ENCODE assay signal across 8 cellular contexts in the genomic region with DNA sequence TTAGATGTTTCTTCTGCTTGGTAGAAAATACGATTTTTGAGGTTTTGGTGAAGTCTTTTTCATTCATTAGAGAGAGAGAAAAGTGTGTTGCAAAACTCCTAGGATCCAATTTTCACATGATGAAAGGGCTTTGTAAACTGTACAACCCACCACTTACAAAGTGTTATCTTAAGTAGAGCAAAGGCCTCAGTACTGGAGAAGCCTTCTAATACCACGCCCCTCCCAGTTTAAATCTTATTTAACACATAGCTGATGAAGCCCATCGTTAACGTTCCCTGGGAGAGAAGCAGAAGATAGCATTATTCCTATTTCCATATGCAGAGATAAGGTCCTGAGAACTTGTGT. TPM values are rescaled to one million over a fixed set of nuclear protein-coding genes. Genes with fewer than 3 reads are reported as not detected.
DNase-seq lines count a peak whose midpoint lies in the region; ATAC-seq and TF ChIP-seq lines count a peak whose summit lies in the region.

No MANE protein-coding gene starts in this region.

- no peaks in the 10 kb centered on the region for H3K9me2 ChIP-seq in Loucy (replicated peaks; ENCODE audit: low read depth, low read length)

- in situ Hi-C loops in G401 (cut with HindIII; ENCODE audit: low sequenced_read_pairs): no loop called here

- peak overlapping the region; percentile 89 for H3K27ac ChIP-seq in colonic mucosa
- peak overlapping the region; percentile 81 to 88 for H3K27ac ChIP-seq in mucosa of rectum (ENCODE audit: low read depth in 2 of 2, low read length in 2 of 2)

- peaks cover 17% of the 10 kb centered on the region for H3K79me2 ChIP-seq in Loucy (ENCODE audit: insufficient read depth, low read length)

- H3K9ac ChIP-seq in Loucy (ENCODE audit: low read depth, low read length, poor library complexity, severe bottlenecking) (peak overlapping the region; percentile 82), colonic mucosa (ENCODE audit: low read depth in 2 of 2, low read length in 2 of 2) (peak overlapping the region; percentile 87 to 92), mucosa of rectum (ENCODE audit: low read depth in 1 of 2, low read length in 2 of 2) (peak overlapping the region; percentile 80 to 83)

- no peak for DNase-seq in colonic mucosa
- DNase-seq in G401 (ENCODE audit: low spot score): no peak
- no peak for DNase-seq in CD1c-positive myeloid dendritic cell (ENCODE audit: extremely low spot score)
- no peak for DNase-seq in DMS114 treated with DMSO at 0.1 percent for 48 hours (lab: John Stamatoyannopoulos, UW; ENCODE audit: unreplicated experiment)

- H3K4me1 ChIP-seq in Loucy (ENCODE audit: insufficient read depth, low read length, poor library complexity, severe bottlenecking) (peaks cover 39% of the 10 kb centered on the region), colonic mucosa (peaks cover 6% of the 10 kb centered on the region), mucosa of rectum (ENCODE audit: control insufficient read depth in 2 of 2, insufficient read depth in 2 of 2, low read length in 2 of 2) (peaks cover 16 to 22% of the 10 kb centered on the region in 2 donors)

- H2AFZ ChIP-seq in Loucy (ENCODE audit: low read length): peak overlapping the region; percentile 91

- H3K4me2 ChIP-seq in Loucy (ENCODE audit: low read depth, low read length, poor library complexity, severe bottlenecking): peak overlapping the region; percentile 83

- peak; percentile 4 for ATAC-seq in GM21576 (IDR thresholded peaks at IDR 0.05; ENCODE audit: unreplicated experiment)
- no peak for ATAC-seq in GM18517 (IDR thresholded peaks at IDR 0.05; ENCODE audit: unreplicated experiment)

- no peaks in the 10 kb centered on the region for H4K20me1 ChIP-seq in Loucy (ENCODE audit: insufficient read depth, low read length, poor library complexity, severe bottlenecking)

- H3K9me3 ChIP-seq in Loucy (ENCODE audit: insufficient read depth, low read depth, low read length): no peaks in the 10 kb centered on the region
- no peaks in the 10 kb centered on the region for H3K9me3 ChIP-seq in colonic mucosa
- H3K9me3 ChIP-seq in mucosa of rectum (ENCODE audit: control insufficient read depth in 2 of 2, low read length in 2 of 2): no peaks in the 10 kb centered on the region

- TF ChIP-seq CTCF in Loucy (conservative IDR thresholded peaks at IDR 0.05; ENCODE audit: low read length) (no peak), colonic mucosa (IDR thresholded peaks at IDR 0.05) (no peak)

- no peaks in the 10 kb centered on the region for H3K27me3 ChIP-seq in Loucy (ENCODE audit: insufficient read depth, low read length, poor library complexity, severe bottlenecking)
- no peaks in the 10 kb centered on the region for H3K27me3 ChIP-seq in colonic mucosa
- H3K27me3 ChIP-seq in mucosa of rectum (ENCODE audit: control insufficient read depth in 2 of 2, insufficient read depth in 2 of 2, low read length in 2 of 2): no peaks in the 10 kb centered on the region

- H3K4me3 ChIP-seq in Loucy (ENCODE audit: low read length, poor library complexity, severe bottlenecking): peak overlapping the region; percentile 83
- peak overlapping the region; percentile 62 for H3K4me3 ChIP-seq in colonic mucosa
- peak overlapping the region; percentile 62 to 82 for H3K4me3 ChIP-seq in mucosa of rectum (ENCODE audit: low read length in 2 of 2)

- no peaks in the 10 kb centered on the region for H3F3A ChIP-seq in Loucy (ENCODE audit: low read depth)

- H3K36me3 ChIP-seq in Loucy (ENCODE audit: insufficient read depth, low read length) (no peaks in the 10 kb centered on the region), colonic mucosa (no peaks in the 10 kb centered on the region), mucosa of rectum (ENCODE audit: control insufficient read depth in 2 of 2, insufficient read depth in 2 of 2, low read length in 2 of 2) (no peaks in the 10 kb centered on the region)

- intact Hi-C loops in colonic mucosa (cut with DNase I): loop anchor here (5.0 kb wide), 1 partner anchor 196 kb away; no protein-coding TSS in a partner anchor

RNA-seq across cellular contexts. Expression of a gene that starts 0.9 kb away (rescaled TPM):
- total RNA-seq in colonic mucosa: 1 to 10 TPM; 2.6 to 5.4 TPM
- 31.6 and 39.5 TPM in 2 replicates for total RNA-seq in G401 (2014; rRNA removed; shearing (Covaris generic))

RNA-seq across cellular contexts. Expression of a gene that starts 26.8 kb away (rescaled TPM):
- 10 to 100 TPM; 36.1 to 45.0 TPM for total RNA-seq in colonic mucosa
- total RNA-seq in G401 (2014; rRNA removed; shearing (Covaris generic)): 117 and 172 TPM in 2 replicates
